In the genomic region with DNA sequence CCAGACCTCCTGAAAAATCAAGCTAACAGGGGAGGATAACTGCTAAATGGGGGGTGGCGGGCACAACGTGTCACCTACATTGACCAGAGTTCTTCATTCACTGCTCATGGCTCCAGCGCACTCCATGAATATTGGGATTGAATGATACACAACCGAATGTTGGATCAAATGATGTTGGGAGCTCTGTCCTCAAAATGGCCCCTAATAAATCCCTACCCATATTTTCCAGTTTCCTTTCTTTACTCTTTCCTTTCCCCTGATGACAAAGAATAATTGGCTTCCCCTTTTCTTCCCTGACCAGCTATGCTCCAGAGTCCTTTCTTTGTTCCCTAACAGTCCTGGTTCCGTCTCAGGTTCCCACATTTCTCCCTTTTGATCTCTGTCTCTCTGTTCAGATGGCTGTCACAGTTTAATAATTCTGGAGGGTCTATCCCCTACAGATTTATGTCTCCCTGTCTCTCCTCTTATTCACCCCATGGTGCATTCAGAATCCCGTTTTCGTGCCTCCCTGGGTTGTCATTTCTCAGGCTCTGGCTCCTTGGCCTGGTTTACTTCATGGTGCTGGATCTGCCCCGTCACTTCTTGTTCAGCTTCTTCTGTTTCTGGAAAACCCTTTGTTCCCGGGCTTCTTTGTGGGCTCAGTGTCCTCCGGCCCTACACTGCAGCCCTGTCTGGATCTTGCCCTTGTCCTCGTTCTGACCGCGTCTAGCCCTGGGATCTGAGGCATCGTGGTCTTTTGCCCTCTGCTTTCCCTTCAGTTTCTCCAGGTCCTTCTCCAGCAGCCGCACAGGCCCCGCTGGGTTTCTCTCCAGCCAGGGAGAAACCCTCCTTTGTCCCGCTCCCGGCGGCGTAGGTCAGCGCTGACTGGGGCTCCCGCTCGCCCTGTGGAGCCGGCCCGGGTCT, we compare ENCODE assay signal across 8 cellular contexts.
DNase-seq lines count a peak whose midpoint lies in the region; ATAC-seq lines count a peak whose summit lies in the region.

No MANE protein-coding gene starts in this region.

- ATAC-seq in Right ventricle myocardium inferior (peak; percentile 31), left ventricle myocardium superior (peak; percentile 42), GM18861 (IDR thresholded peaks at IDR 0.05; ENCODE audit: unreplicated experiment) (no peak), GM21619 (IDR thresholded peaks at IDR 0.05; ENCODE audit: unreplicated experiment) (no peak), HG03097 (IDR thresholded peaks at IDR 0.05; ENCODE audit: low FRiP score, unreplicated experiment) (no peak)
- ATAC-seq in activated CD8-positive, alpha-beta T cell treated with anti-CD3 and anti-CD28 coated beads, Interleukin-2, amount 10 ng/mL, durations not matched to agents 7 days and 5 days, result no peak

- H3K27ac ChIP-seq in rectal smooth muscle tissue (ENCODE audit: low read depth, low read length), result peak overlapping the region; percentile 91

- H3K4me1 Mint-ChIP-seq in activated CD8-positive, alpha-beta T cell treated with anti-CD3 and anti-CD28 coated beads, Interleukin-2, amount 10 ng/mL, durations not matched to agents 7 days and 5 days (ENCODE audit: low read depth), result peaks cover 24% of the 10 kb centered on the region

- no peaks in the 10 kb centered on the region for H3K27me3 ChIP-seq in rectal smooth muscle tissue (ENCODE audit: control insufficient read depth, insufficient read depth, low read length)

- H3K27ac Mint-ChIP-seq in activated CD8-positive, alpha-beta T cell treated with anti-CD3 and anti-CD28 coated beads, Interleukin-2, amount 10 ng/mL, durations not matched to agents 7 days and 5 days, result no peak overlapping the region

- peak overlapping the region; percentile 74 for H3K4me3 ChIP-seq in rectal smooth muscle tissue (ENCODE audit: low read length)

- peak overlapping the region; percentile 2 for H3K9ac ChIP-seq in rectal smooth muscle tissue (ENCODE audit: low read length)

- peaks cover 7% of the 10 kb centered on the region for H3K27me3 Mint-ChIP-seq in activated CD8-positive, alpha-beta T cell treated with anti-CD3 and anti-CD28 coated beads, Interleukin-2, amount 10 ng/mL, durations not matched to agents 7 days and 5 days (ENCODE audit: low read depth)

- H3K36me3 ChIP-seq in rectal smooth muscle tissue (ENCODE audit: control insufficient read depth, insufficient read depth, low read length), result no peaks in the 10 kb centered on the region

- H3K9me3 Mint-ChIP-seq in activated CD8-positive, alpha-beta T cell treated with anti-CD3 and anti-CD28 coated beads, Interleukin-2, amount 10 ng/mL, durations not matched to agents 7 days and 5 days (ENCODE audit: insufficient read depth), result no peaks in the 10 kb centered on the region

- no peaks in the 10 kb centered on the region for H3K36me3 Mint-ChIP-seq in activated CD8-positive, alpha-beta T cell treated with anti-CD3 and anti-CD28 coated beads, Interleukin-2, amount 10 ng/mL, durations not matched to agents 7 days and 5 days (ENCODE audit: low read depth)

- H3K4me3 Mint-ChIP-seq in activated CD8-positive, alpha-beta T cell treated with anti-CD3 and anti-CD28 coated beads, Interleukin-2, amount 10 ng/mL, durations not matched to agents 7 days and 5 days, result peak overlapping the region; percentile 62

- DNase-seq in Right ventricle myocardium inferior (ENCODE audit: missing footprints), result no peak
- DNase-seq in cardiac septum (ENCODE audit: low spot score), result no peak
- no peak for DNase-seq in activated CD8-positive, alpha-beta T cell treated with anti-CD3 and anti-CD28 coated beads, Interleukin-2, amount 10 ng/mL, durations not matched to agents 7 days and 5 days
- no peak for DNase-seq in left ventricle myocardium superior

- intact Hi-C loops in Right ventricle myocardium inferior (cut with DNase I) (loop anchor here (10.0 kb wide), 1 partner anchor 440 kb away; no protein-coding TSS in a partner anchor), cardiac septum (cut with DNase I) (loop anchor here (1.0 to 5.0 kb wide), 4 partner anchors 28 to 303 kb away; no protein-coding TSS in a partner anchor), left ventricle myocardium superior (cut with micrococcal nuclease) (loop anchor here (5.0 to 10.0 kb wide), 2 partner anchors 88 to 150 kb away; no protein-coding TSS in a partner anchor)

- POLR2A ChIA-PET in activated CD8-positive, alpha-beta T cell treated with anti-CD3 and anti-CD28 coated beads, Interleukin-2, amount 10 ng/mL, durations not matched to agents 7 days and 5 days (lab: Charles Lee), result no interaction called here

- H3K4me1 ChIP-seq in rectal smooth muscle tissue (ENCODE audit: control insufficient read depth, insufficient read depth, low read length), result peaks cover 37% of the 10 kb centered on the region

- CTCF ChIA-PET in activated CD8-positive, alpha-beta T cell treated with anti-CD3 and anti-CD28 coated beads, Interleukin-2, amount 10 ng/mL, durations not matched to agents 7 days and 5 days (lab: Charles Lee), result interaction anchor here (0.8 to 10.7 kb wide), 9 partner anchors 9 to 554 kb away, joined by 3 to 283 read pairs (median 4); no protein-coding TSS in a partner anchor

Comparison
In these comparisons a context has a peak if more than half of its experiments do, and no peak if none do; other contexts are left out.
1. ATAC-seq: peak in Right ventricle myocardium inferior (single experiment) and left ventricle myocardium superior (single experiment); none in activated CD8-positive, alpha-beta T cell treated with anti-CD3 and anti-CD28 coated beads, Interleukin-2, amount 10 ng/mL, durations not matched to agents 7 days and 5 days (single experiment), GM18861 (single experiment), GM21619 (single experiment) and HG03097 (single experiment).